Comparison of ENCODE assay signal across 1 cellular context in the genomic region with DNA sequence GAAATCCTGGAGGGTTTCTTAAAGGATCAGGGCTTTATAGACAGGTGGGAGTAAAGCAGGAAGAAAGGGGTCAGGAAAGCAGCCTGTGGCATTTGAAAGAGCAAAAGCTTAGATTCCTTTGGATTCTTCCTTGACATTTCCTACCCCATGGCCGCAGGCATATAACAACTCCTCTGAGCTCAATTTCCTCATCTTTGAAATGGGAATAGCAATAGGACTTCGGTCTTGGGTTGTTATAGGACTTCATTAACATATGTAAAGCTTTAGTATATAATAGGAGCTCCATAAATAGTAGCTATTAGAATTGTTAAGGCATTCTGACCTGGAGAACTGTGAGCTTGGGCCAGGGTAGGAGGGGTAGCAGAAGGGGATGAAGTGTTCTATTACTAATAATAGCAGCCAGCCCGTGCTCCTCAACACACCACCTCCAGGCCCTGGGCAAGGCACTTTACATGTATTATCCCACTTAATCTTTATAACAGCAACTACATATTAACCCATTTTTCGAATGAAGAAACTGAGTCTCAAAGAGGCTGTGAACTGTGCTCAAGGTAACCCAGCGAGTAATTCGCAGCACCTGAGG.
TF ChIP-seq lines count a peak whose summit lies in the region.

No MANE protein-coding gene starts in this region.

TF ChIP-seq in SK-N-SH treated with all-trans-retinoic acid at 6 μM for 48 hours, 23 proteins besides CTCF, POLR2A, EP300 and RAD21 (continued from another document):
- TF ChIP-seq, protein P1, sequence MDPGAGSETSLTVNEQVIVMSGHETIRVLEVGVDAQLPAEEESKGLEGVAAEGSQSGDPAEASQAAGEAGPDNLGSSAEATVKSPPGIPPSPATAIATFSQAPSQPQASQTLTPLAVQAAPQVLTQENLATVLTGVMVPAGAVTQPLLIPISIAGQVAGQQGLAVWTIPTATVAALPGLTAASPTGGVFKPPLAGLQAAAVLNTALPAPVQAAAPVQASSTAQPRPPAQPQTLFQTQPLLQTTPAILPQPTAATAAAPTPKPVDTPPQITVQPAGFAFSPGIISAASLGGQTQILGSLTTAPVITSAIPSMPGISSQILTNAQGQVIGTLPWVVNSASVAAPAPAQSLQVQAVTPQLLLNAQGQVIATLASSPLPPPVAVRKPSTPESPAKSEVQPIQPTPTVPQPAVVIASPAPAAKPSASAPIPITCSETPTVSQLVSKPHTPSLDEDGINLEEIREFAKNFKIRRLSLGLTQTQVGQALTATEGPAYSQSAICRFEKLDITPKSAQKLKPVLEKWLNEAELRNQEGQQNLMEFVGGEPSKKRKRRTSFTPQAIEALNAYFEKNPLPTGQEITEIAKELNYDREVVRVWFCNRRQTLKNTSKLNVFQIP (CRISPR knock-in tag; IDR thresholded peaks at IDR 0.05; ENCODE audit: borderline replicate concordance, low read depth) = no peak
- TF ChIP-seq ZC3H10 (CRISPR knock-in tag; IDR thresholded peaks at IDR 0.05) (no peak), TOX (CRISPR knock-in tag; IDR thresholded peaks at IDR 0.05; ENCODE audit: borderline replicate concordance) (no peak), OSR1 (CRISPR knock-in tag; IDR thresholded peaks at IDR 0.05) (no peak), ZFP3 (CRISPR knock-in tag; IDR thresholded peaks at IDR 0.05) (no peak), ZNF8 (CRISPR knock-in tag; IDR thresholded peaks at IDR 0.05) (no peak), GLIS3 (CRISPR knock-in tag; IDR thresholded peaks at IDR 0.05) (no peak), SNAI2 (CRISPR knock-in tag; IDR thresholded peaks at IDR 0.05) (no peak)
- TF ChIP-seq, protein P2, sequence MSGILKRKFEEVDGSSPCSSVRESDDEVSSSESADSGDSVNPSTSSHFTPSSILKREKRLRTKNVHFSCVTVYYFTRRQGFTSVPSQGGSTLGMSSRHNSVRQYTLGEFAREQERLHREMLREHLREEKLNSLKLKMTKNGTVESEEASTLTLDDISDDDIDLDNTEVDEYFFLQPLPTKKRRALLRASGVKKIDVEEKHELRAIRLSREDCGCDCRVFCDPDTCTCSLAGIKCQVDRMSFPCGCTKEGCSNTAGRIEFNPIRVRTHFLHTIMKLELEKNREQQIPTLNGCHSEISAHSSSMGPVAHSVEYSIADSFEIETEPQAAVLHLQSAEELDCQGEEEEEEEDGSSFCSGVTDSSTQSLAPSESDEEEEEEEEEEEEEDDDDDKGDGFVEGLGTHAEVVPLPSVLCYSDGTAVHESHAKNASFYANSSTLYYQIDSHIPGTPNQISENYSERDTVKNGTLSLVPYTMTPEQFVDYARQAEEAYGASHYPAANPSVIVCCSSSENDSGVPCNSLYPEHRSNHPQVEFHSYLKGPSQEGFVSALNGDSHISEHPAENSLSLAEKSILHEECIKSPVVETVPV (CRISPR knock-in tag; IDR thresholded peaks at IDR 0.05) = no peak
